ENCODE assay signal across 8 cellular contexts in genomic region chr7:94449151-94449725, GRCh38. TPM values are rescaled to one million over a fixed set of nuclear protein-coding genes. Genes with fewer than 3 reads are reported as not detected.
A peak's percentile ranks its signal among the peaks of the same experiment; 100 is the strongest.
DNase-seq lines count a peak whose midpoint lies in the region; ATAC-seq, FAIRE-seq and TF ChIP-seq lines count a peak whose summit lies in the region.

No MANE protein-coding gene starts in this region.

- H3K27ac ChIP-seq in A673 (ENCODE audit: low read depth, low read length, poor library complexity, severe bottlenecking) = no peak overlapping the region
- no peak overlapping the region for H3K27ac ChIP-seq in breast epithelium
- no peak overlapping the region for H3K27ac ChIP-seq in HepG2 (ENCODE audit: extremely low read length, insufficient read depth, low read length)

- H3K4me3 ChIP-seq in A673 (ENCODE audit: low read depth, low read length, poor library complexity, severe bottlenecking) (no peak overlapping the region), breast epithelium (no peak overlapping the region), HepG2 (replicated peaks in 1 of 3; ENCODE audit: insufficient read depth in 1 of 3, low read depth in 2 of 3, low read length in 3 of 3) (no peak overlapping the region)

- intact Hi-C loops in A673 (cut with micrococcal nuclease; ENCODE audit: unreplicated experiment) (loop anchor here (1.0 to 10.0 kb wide), 5 partner anchors 206 to 1028 kb away; partner anchors contain the start of gene PPP1R9A), breast epithelium (cut with DNase I; ENCODE audit: low total_unique reads) (no loop called here), HepG2 (cut with micrococcal nuclease; ENCODE audit: unreplicated experiment) (loop anchor here (5.0 to 10.0 kb wide), 4 partner anchors 208 to 756 kb away; partner anchors contain the start of genes PPP1R9A and SGCE)

- peak; percentile 75 for TF ChIP-seq CTCF in A673 (conservative IDR thresholded peaks at IDR 0.05; ENCODE audit: low read depth, low read length)
- TF ChIP-seq CTCF in GM13977 (IDR thresholded peaks at IDR 0.05; ENCODE audit: extremely low read depth, insufficient read depth, missing control alignments) = peak; percentile 44
- TF ChIP-seq CTCF in breast epithelium (IDR thresholded peaks at IDR 0.05) = peak; percentile 36 to 76 (median 56)
- TF ChIP-seq CTCF in HepG2 (CRISPR knock-in tag; IDR thresholded peaks at IDR 0.05) = peak; percentile 63

- ATAC-seq in HG03095 (IDR thresholded peaks at IDR 0.05; ENCODE audit: unreplicated experiment) = peak; percentile 77
- ATAC-seq in HepG2 = no peak
- no peak for ATAC-seq in HG02840 (IDR thresholded peaks at IDR 0.05; ENCODE audit: low FRiP score, unreplicated experiment)

- no peaks in the 10 kb centered on the region for H3K27me3 ChIP-seq in A673 (replicated peaks; ENCODE audit: insufficient read depth, low read depth, low read length, poor library complexity)
- no peaks in the 10 kb centered on the region for H3K27me3 ChIP-seq in breast epithelium
- H3K27me3 ChIP-seq in HepG2 (ENCODE audit: control insufficient read depth in 1 of 2, insufficient read depth in 2 of 2, low read length in 2 of 2) = no peaks in the 10 kb centered on the region

- CTCF ChIA-PET in A673 (lab: Charles Lee) (interaction anchor here (0.6 to 1.7 kb wide), 12 partner anchors 12 to 1027 kb away, joined by 3 to 10 read pairs (median 6); partner anchors contain the start of gene SGCE), HepG2 (lab: Yijun Ruan, JAX; ENCODE audit: low intra/inter-chr PET ratio, low total read pairs) (interaction anchor here (0.8 to 1.6 kb wide), 2 partner anchors 60 to 207 kb away, joined by 3 to 5 read pairs; partner anchors contain the start of genes CASD1 and SGCE)

- H3K4me1 ChIP-seq in A673 (ENCODE audit: insufficient read depth, low read length, poor library complexity, severe bottlenecking) (peaks cover 15% of the 10 kb centered on the region), breast epithelium (no peaks in the 10 kb centered on the region), HepG2 (ENCODE audit: insufficient read depth, low read length) (peaks cover 57% of the 10 kb centered on the region)

- no peak overlapping the region for H3K9ac ChIP-seq in HepG2 (ENCODE audit: insufficient read depth, low read depth, low read length)

- in situ Hi-C loops in GM13977 (cut with MboI; ENCODE audit: low pct_unique_long_range_greater_than_20kb, low sequenced_read_pairs, unreplicated experiment) (loop anchor here (25.0 kb wide), 2 partner anchors 738 to 1038 kb away; partner anchors contain the start of gene ASB4), HepG2 (cut with HindIII; ENCODE audit: extremely low pct_ligation_motif_present, low pct_unique_long_range_greater_than_20kb) (loop anchor here (25.0 kb wide), 1 partner anchor 788 kb away; no protein-coding TSS in a partner anchor)

- no peak for TF ChIP-seq EP300 in HepG2 (IDR thresholded peaks at IDR 0.05; ENCODE audit: low read depth in 2 of 2, low read length in 2 of 2)
- TF ChIP-seq EP300 in HepG2 (CRISPR knock-in tag; IDR thresholded peaks at IDR 0.05; ENCODE audit: borderline replicate concordance) = no peak

- TF ChIP-seq RAD21 in HepG2 (CRISPR knock-in tag; IDR thresholded peaks at IDR 0.05) = peak; percentile 68

- FAIRE-seq in HepG2 (lab: Jason Lieb, UNC) = no peak

- no peaks in the 10 kb centered on the region for H3K9me3 ChIP-seq in A673 (ENCODE audit: low read depth, low read length, poor library complexity, severe bottlenecking)
- no peaks in the 10 kb centered on the region for H3K9me3 ChIP-seq in breast epithelium
- H3K9me3 ChIP-seq in HepG2 (ENCODE audit: low read length) = 0 out of 2 replicates have a peak, but pooled peaks cover 9% of the 10 kb centered on the region

- H3K36me3 ChIP-seq in A673 (ENCODE audit: insufficient read depth, low read length, poor library complexity, severe bottlenecking) (no peaks in the 10 kb centered on the region), breast epithelium (no peaks in the 10 kb centered on the region), HepG2 (replicated peaks in 1 of 2; ENCODE audit: control insufficient read depth in 1 of 2, insufficient read depth in 2 of 2, low read length in 2 of 2) (no peaks in the 10 kb centered on the region)

- H3K4me2 ChIP-seq in HepG2 (ENCODE audit: low read depth, low read length) = peak overlapping the region; percentile 33; the same call in 1 of the 2 replicates

- no TSS peak for BruUV-seq in A673 (replicated peaks; lab: Mats Ljungman, UMichigan)
- BruUV-seq in HepG2 (replicated peaks; lab: Mats Ljungman, UMichigan) = no TSS peak

- DNase-seq in A673 (ENCODE audit: low spot score) (peak; percentile 71), GM13977 (ENCODE audit: low spot score) (peak; percentile 38), NCI-H524 (lab: John Stamatoyannopoulos, UW) (peak; percentile 21 to 75), breast epithelium (ENCODE audit: low spot score in 2 of 2) (no peak), HepG2 (ENCODE audit: low spot score) (peak; percentile 45)
- DNase-seq in activated naive CD4-positive, alpha-beta T cell (lab: John Stamatoyannopoulos, UW) = no peak

- WGBS in HepG2 (ENCODE audit: low lambda C conversion rate) = 46% methylated on average over 4 of the region's 4 CpGs

- H4K20me1 ChIP-seq in HepG2 (ENCODE audit: insufficient read depth, low read length) = no peaks in the 10 kb centered on the region

- no peaks in the 10 kb centered on the region for H3K79me2 ChIP-seq in HepG2 (ENCODE audit: insufficient read depth, low read length)

- POLR2A ChIA-PET in A673 (lab: Charles Lee; ENCODE audit: low non-redundant PET) = interaction anchor here (0.6 kb wide), 1 partner anchor 221 kb away, joined by 4 read pairs; no protein-coding TSS in a partner anchor
- POLR2A ChIA-PET in HepG2 (lab: Yijun Ruan, JAX) = interaction anchor here (1.5 kb wide), 1 partner anchor 208 kb away, joined by 37 read pairs; the partner anchor contains the start of gene SGCE

- peak overlapping the region; percentile 2 for H2AFZ ChIP-seq in HepG2 (ENCODE audit: low read length)

- TF ChIP-seq POLR2A in breast epithelium (IDR thresholded peaks at IDR 0.05) = no peak
- TF ChIP-seq POLR2A in HepG2 (IDR thresholded peaks at IDR 0.05; ENCODE audit: insufficient read depth in 1 of 2, low read depth in 2 of 2, low read length in 2 of 2) = no peak

TF ChIP-seq in HepG2, 621 proteins besides CTCF, POLR2A, EP300 and RAD21 (continues in another document):
- TF ChIP-seq NCOR1 (IDR thresholded peaks at IDR 0.05; ENCODE audit: borderline replicate concordance, low read length) (peak; percentile 11; the same call in 1 of the 2 replicates), RXRB (CRISPR knock-in tag; IDR thresholded peaks at IDR 0.05; ENCODE audit: borderline replicate concordance) (peak; percentile 23; the same call in 1 of the 2 replicates), SOX6 (IDR thresholded peaks at IDR 0.05) (no peak), SOX6 (CRISPR knock-in tag; IDR thresholded peaks at IDR 0.05) (no peak), ZNF383 (CRISPR knock-in tag; IDR thresholded peaks at IDR 0.05; ENCODE audit: borderline replicate concordance) (no peak), ZNF460 (CRISPR knock-in tag; IDR thresholded peaks at IDR 0.05; ENCODE audit: borderline replicate concordance) (no peak), BCL3 (CRISPR knock-in tag; IDR thresholded peaks at IDR 0.05) (no peak), ZNF678 (CRISPR knock-in tag; IDR thresholded peaks at IDR 0.05) (no peak), SMC3 (IDR thresholded peaks at IDR 0.05; ENCODE audit: low read length) (peak; percentile 71), ATF5 (CRISPR knock-in tag; IDR thresholded peaks at IDR 0.05; ENCODE audit: low read depth) (no peak), JUND (CRISPR knock-in tag; IDR thresholded peaks at IDR 0.05) (no peak)

RNA-seq across cellular contexts. Expression of gene COL1A2, which starts 54.5 kb away (rescaled TPM):
- total RNA-seq in A673 (2021) = 144 and 251 TPM in 2 replicates
- total RNA-seq in breast epithelium = 100 to 1,000 TPM in 2 of 3 donors, 10 to 100 TPM in 1; 94.5 to 300 (median 113) TPM
- not detected in 2 replicates for total RNA-seq in HepG2 (2016; rRNA removed; fragmentation: Illumina TruSeq; extraction: Trizol)
- not detected in 2 replicates for total RNA-seq in HepG2 (2016; cell fraction: cytosol; rRNA removed; fragmentation: Illumina TruSeq; extraction: Trizol; ENCODE audit: low read depth)
- not detected in 2 replicates for total RNA-seq in HepG2 (2016; cell fraction: insoluble cytoplasmic fraction; rRNA removed; fragmentation: Illumina TruSeq; extraction: Trizol)
- not detected in 2 replicates for total RNA-seq in HepG2 (2016; cell fraction: membrane; rRNA removed; fragmentation: Illumina TruSeq; extraction: Trizol)
- not detected in 2 replicates for total RNA-seq in HepG2 (2016; cell fraction: nucleus; rRNA removed; fragmentation: Illumina TruSeq; extraction: Trizol)
- polyA plus RNA-seq in HepG2 (2011; rRNA removed) = not detected in 2 replicates
- polyA plus RNA-seq in HepG2 (2011; cell fraction: cytosol; rRNA removed) = not detected in 2 replicates
- polyA plus RNA-seq in HepG2 (2011; cell fraction: nucleus; rRNA removed) = not detected in 2 replicates
- polyA plus RNA-seq in HepG2 (2012) = not detected in 2 replicates
- not detected in 2 replicates for polyA plus RNA-seq in HepG2 (2016; cell fraction: cytosol; fragmentation: Illumina TruSeq; extraction: Trizol; ENCODE audit: low read depth)
- not detected in 2 replicates for polyA plus RNA-seq in HepG2 (2016; cell fraction: insoluble cytoplasmic fraction; fragmentation: Illumina TruSeq; extraction: Trizol; ENCODE audit: low read depth)
- not detected in 2 replicates for polyA plus RNA-seq in HepG2 (2016; cell fraction: membrane; fragmentation: Illumina TruSeq; extraction: Trizol; ENCODE audit: low read depth)
- not detected in 2 replicates for polyA plus RNA-seq in HepG2 (2016; cell fraction: nucleus; fragmentation: Illumina TruSeq; extraction: Trizol; ENCODE audit: insufficient read depth, low read depth)
- 0.07 TPM in 1 of 2 replicates, not detected in the other for polyA minus RNA-seq in HepG2 (2011; rRNA and poly(A)+ RNA removed; ENCODE audit: low replicate concordance)
- not detected in 2 replicates for polyA minus RNA-seq in HepG2 (2011; cell fraction: cytosol; rRNA and poly(A)+ RNA removed)
- not detected in 2 replicates for polyA minus RNA-seq in HepG2 (2011; cell fraction: nucleus; rRNA and poly(A)+ RNA removed)

Comparison
In these comparisons a context has a peak if more than half of its experiments do, and no peak if none do; other contexts are left out.
1. DNase-seq: peak in A673 (single experiment), GM13977 (single experiment), NCI-H524 (2 of 2) and HepG2 (single experiment); none in breast epithelium (0 of 2) and activated naive CD4-positive, alpha-beta T cell (0 of 4).
2. RNA of gene COL1A2, which starts 54.5 kb away (total RNA-seq): 144 to 251 TPM in A673 and 94.5 to 300 TPM in breast epithelium; not detected in HepG2; every median in the first group is over 10 times any median in the second.
3. Peak in every context shown above with its lines, with median percentiles within 50 percentile points of each other: CTCF ChIP-seq.